Comparison of ENCODE assay signal across 1 cellular context in genomic region chr1:227886503-227886961, GRCh38.
TF ChIP-seq lines count a peak whose summit lies in the region.

No MANE protein-coding gene starts in this region.

TF ChIP-seq in K562, 482 proteins besides CTCF, POLR2A, EP300 and RAD21 (continued from another document):
- TF ChIP-seq ZBTB43 (CRISPR knock-in tag; IDR thresholded peaks at IDR 0.05) (no peak), ILF3 (IDR thresholded peaks at IDR 0.05; ENCODE audit: borderline replicate concordance) (no peak), ZNF121 (CRISPR knock-in tag; conservative IDR thresholded peaks at IDR 0.05) (no peak), ZNF197 (CRISPR knock-in tag; IDR thresholded peaks at IDR 0.05; ENCODE audit: low read depth) (no peak), BRCA1 (IDR thresholded peaks at IDR 0.05) (no peak), BRCA1 (CRISPR knock-in tag; IDR thresholded peaks at IDR 0.05) (no peak), CC2D1A (IDR thresholded peaks at IDR 0.05) (no peak), MBD1 (CRISPR knock-in tag; IDR thresholded peaks at IDR 0.05) (no peak), HINFP (tag; conservative IDR thresholded peaks at IDR 0.05; ENCODE audit: low read depth) (no peak), SP2 (IDR thresholded peaks at IDR 0.05; ENCODE audit: extremely low read depth, low read depth, low read length, poor library complexity, severe bottlenecking) (no peak), MYC (IDR thresholded peaks at IDR 0.05; ENCODE audit: low read depth, low read length) (no peak), MYC (CRISPR knock-in tag; IDR thresholded peaks at IDR 0.05; ENCODE audit: borderline replicate concordance, low read depth) (no peak)
